In the genomic region with DNA sequence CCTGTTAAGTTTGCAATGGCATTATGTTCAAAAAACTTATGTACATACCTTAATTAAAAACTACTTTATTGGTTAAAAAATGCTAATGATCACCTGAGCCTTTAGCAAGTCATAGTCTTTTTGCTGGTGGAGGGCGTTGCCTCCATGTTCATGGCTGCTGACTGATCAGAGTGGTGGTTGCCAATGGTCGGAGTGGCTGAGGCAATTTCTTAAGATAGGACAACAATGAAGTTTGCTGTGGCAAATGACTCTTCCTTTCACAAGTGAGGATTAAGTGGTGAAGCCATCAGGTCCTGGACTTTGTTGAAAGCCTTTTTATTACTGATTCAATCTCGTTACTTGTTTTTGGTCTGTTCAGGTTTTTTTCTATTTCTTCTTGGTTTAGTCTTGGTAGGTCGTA, we compare ENCODE assay signal across 5 cellular contexts. TPM values are rescaled to one million over a fixed set of nuclear protein-coding genes. Genes with fewer than 3 reads are reported as not detected.
A peak's percentile ranks its signal among the peaks of the same experiment; 100 is the strongest.
DNase-seq lines count a peak whose midpoint lies in the region; ATAC-seq and TF ChIP-seq lines count a peak whose summit lies in the region.
"Not testable (repeated sequence)": the region's sequence is repeated elsewhere in the genome, so short reads cannot be mapped to it uniquely, and the experiment has no call there.

No MANE protein-coding gene starts in this region.

- not testable (repeated sequence) for H3K4me3 ChIP-seq in HL-60 (replicated peaks; ENCODE audit: insufficient read depth, low read length); psoas muscle

- H3K36me3 ChIP-seq in psoas muscle (ENCODE audit: insufficient read depth in 1 of 2, low read depth in 1 of 2), result peaks cover 0 to 13% of the 10 kb centered on the region in 2 donors

- not testable (repeated sequence) for H3K4me1 ChIP-seq in psoas muscle

- not testable (repeated sequence) for H3K27me3 Mint-ChIP-seq in WTC11 (ENCODE audit: low read depth); central memory CD8-positive, alpha-beta T cell

- peaks cover 14% of the 10 kb centered on the region for H3K4me1 Mint-ChIP-seq in WTC11
- peaks cover 22% of the 10 kb centered on the region for H3K4me1 Mint-ChIP-seq in central memory CD8-positive, alpha-beta T cell

- not testable (repeated sequence) for ATAC-seq in WTC11; central memory CD8-positive, alpha-beta T cell (replicated peaks; ENCODE audit: extremely low read depth, poor library complexity, severe bottlenecking)
- peak; percentile 53 to 71 (median 62) for ATAC-seq in psoas muscle

- WGBS in psoas muscle, 3 donors, result 68 to 78% (median 76%) methylated on average over 3 to 4 of the region's 4 CpGs

- peak overlapping the region; percentile 55; the same call in 1 of the 2 replicates for H3K27ac Mint-ChIP-seq in WTC11
- peak overlapping the region; percentile 57 for H3K27ac Mint-ChIP-seq in central memory CD8-positive, alpha-beta T cell (ENCODE audit: low read depth)

- not testable (repeated sequence) for H3K9me3 ChIP-seq in psoas muscle

- POLR2A ChIA-PET in WTC11 (lab: Charles Lee), result not testable (repeated sequence)

- peaks cover 58% of the 10 kb centered on the region for H3K36me3 Mint-ChIP-seq in WTC11
- not testable (repeated sequence) for H3K36me3 Mint-ChIP-seq in central memory CD8-positive, alpha-beta T cell (ENCODE audit: insufficient read depth)

- peaks cover 33% of the 10 kb centered on the region for H3K9me3 Mint-ChIP-seq in WTC11
- not testable (repeated sequence) for H3K9me3 Mint-ChIP-seq in central memory CD8-positive, alpha-beta T cell

- H3K27me3 ChIP-seq in HL-60 (ENCODE audit: insufficient read depth, poor library complexity, severe bottlenecking); psoas muscle (ENCODE audit: insufficient read depth in 3 of 3, low read length in 2 of 3): not testable (repeated sequence)

- peak overlapping the region; percentile 64 for H3K27ac ChIP-seq in HL-60 (replicated peaks)
- peak overlapping the region; percentile 30 for H3K27ac ChIP-seq in psoas muscle

- DNase-seq in HL-60 (ENCODE audit: low read depth in 1 of 2, low spot score in 1 of 2); WTC11 (ENCODE audit: low spot score); central memory CD8-positive, alpha-beta T cell (ENCODE audit: low spot score in 2 of 2); psoas muscle: not testable (repeated sequence)
- DNase-seq in myocyte (ENCODE audit: low read depth), result peak; percentile 72

- not testable (repeated sequence) for TF ChIP-seq CTCF in HL-60 (IDR thresholded peaks at IDR 0.05; ENCODE audit: insufficient read depth, low read length); WTC11 (IDR thresholded peaks at IDR 0.05); psoas muscle (IDR thresholded peaks at IDR 0.05)

- not testable (repeated sequence) for H3K4me3 Mint-ChIP-seq in WTC11; central memory CD8-positive, alpha-beta T cell

- CTCF ChIA-PET in WTC11 (lab: Charles Lee), result not testable (repeated sequence)

- intact Hi-C loops in psoas muscle (cut with DNase I), result not testable (repeated sequence)

RNA-seq across cellular contexts. Expression of a gene that starts 53.3 kb away (rescaled TPM):
- 262 to 271 TPM (median 265 TPM) in 3 replicates for total RNA-seq in WTC11 (2021)
- total RNA-seq in myocyte, result 98.5 and 111 TPM in 2 replicates
- polyA plus RNA-seq in myocyte (2012), result 139 TPM
- 10 to 100 TPM; 41.4 to 61.8 (median 49.0) TPM for total RNA-seq in psoas muscle
- 100 to 1,000 TPM in 1 of 3 donors, 10 to 100 TPM in 2; 33.4 to 193 (median 63.6) TPM for polyA plus RNA-seq in psoas muscle
